Comparison of ENCODE assay signal across 1 cellular context in genomic region chr17:39751016-39751543, GRCh38.
TF ChIP-seq lines count a peak whose summit lies in the region.

No MANE protein-coding gene starts in this region.

TF ChIP-seq in HepG2, 621 proteins besides CTCF, POLR2A, EP300 and RAD21:
- TF ChIP-seq NFKB2 (CRISPR knock-in tag; IDR thresholded peaks at IDR 0.05; ENCODE audit: borderline replicate concordance), result 0 out of 2 replicates have a peak, but pooled peaks have one; percentile 37
- TF ChIP-seq NFE2L2 (IDR thresholded peaks at IDR 0.05; ENCODE audit: low read length), result no peak
- TF ChIP-seq ZNF225 (CRISPR knock-in tag; IDR thresholded peaks at IDR 0.05), result no peak
- TF ChIP-seq ZFP90 (CRISPR knock-in tag; IDR thresholded peaks at IDR 0.05; ENCODE audit: borderline replicate concordance), result 0 out of 2 replicates have a peak, but pooled peaks have one; percentile 30
- peak; percentile 70 for TF ChIP-seq KDM1A (CRISPR knock-in tag; IDR thresholded peaks at IDR 0.05)
- TF ChIP-seq ZNF629 (CRISPR knock-in tag; conservative IDR thresholded peaks at IDR 0.05), result no peak
- peak; percentile 85 for TF ChIP-seq ADNP (CRISPR knock-in tag; IDR thresholded peaks at IDR 0.05)
- TF ChIP-seq ZNF567 (CRISPR knock-in tag; IDR thresholded peaks at IDR 0.05; ENCODE audit: borderline replicate concordance), result no peak
- TF ChIP-seq CREB3 (CRISPR knock-in tag; IDR thresholded peaks at IDR 0.05), result no peak
- TF ChIP-seq MATR3 (CRISPR knock-in tag; IDR thresholded peaks at IDR 0.05), result no peak
- peak; percentile 9 for TF ChIP-seq U2AF1 (optimal IDR thresholded peaks at IDR 0.05; ENCODE audit: low read depth, low read length)
- no peak for TF ChIP-seq GLMP (CRISPR knock-in tag; IDR thresholded peaks at IDR 0.05; ENCODE audit: borderline replicate concordance)
- TF ChIP-seq CBX5 (CRISPR knock-in tag; IDR thresholded peaks at IDR 0.05; ENCODE audit: borderline replicate concordance), result 0 out of 2 replicates have a peak, but pooled peaks have one; percentile 15
- no peak for TF ChIP-seq SMC3 (IDR thresholded peaks at IDR 0.05; ENCODE audit: low read length)
- 0 out of 2 replicates have a peak, but pooled peaks have one; percentile 49 for TF ChIP-seq ZBTB38 (CRISPR knock-in tag; IDR thresholded peaks at IDR 0.05)
- 0 out of 2 replicates have a peak, but pooled peaks have one; percentile 3 for TF ChIP-seq ZNF292 (CRISPR knock-in tag; IDR thresholded peaks at IDR 0.05; ENCODE audit: borderline replicate concordance, low read depth)
- 0 out of 2 replicates have a peak, but pooled peaks have one; percentile 7 for TF ChIP-seq ZNF792 (CRISPR knock-in tag; IDR thresholded peaks at IDR 0.05)
- TF ChIP-seq CERS6 (CRISPR knock-in tag; IDR thresholded peaks at IDR 0.05), result no peak
- 0 out of 2 replicates have a peak, but pooled peaks have one; percentile 16 for TF ChIP-seq AKAP8 (CRISPR knock-in tag; IDR thresholded peaks at IDR 0.05)
- peak; percentile 94 for TF ChIP-seq ZMYM3 (CRISPR knock-in tag; IDR thresholded peaks at IDR 0.05)
- TF ChIP-seq CBX2 (IDR thresholded peaks at IDR 0.05; ENCODE audit: low read depth, low read length), result no peak
- no peak for TF ChIP-seq CBX2 (CRISPR knock-in tag; IDR thresholded peaks at IDR 0.05; ENCODE audit: low read depth)
- 0 out of 2 replicates have a peak, but pooled peaks have one; percentile 1 for TF ChIP-seq ZNF772 (CRISPR knock-in tag; IDR thresholded peaks at IDR 0.05)
- TF ChIP-seq RFXAP (CRISPR knock-in tag; IDR thresholded peaks at IDR 0.05; ENCODE audit: borderline replicate concordance), result 0 out of 2 replicates have a peak, but pooled peaks have one; percentile 23
- TF ChIP-seq MTA1 (CRISPR knock-in tag; IDR thresholded peaks at IDR 0.05; ENCODE audit: borderline replicate concordance), result 0 out of 2 replicates have a peak, but pooled peaks have one; percentile 8
- TF ChIP-seq ZNF761 (CRISPR knock-in tag; conservative IDR thresholded peaks at IDR 0.05), result no peak
- TF ChIP-seq ZNF839 (CRISPR knock-in tag; IDR thresholded peaks at IDR 0.05; ENCODE audit: borderline replicate concordance), result 0 out of 2 replicates have a peak, but pooled peaks have one; percentile 49
- TF ChIP-seq PATZ1 (CRISPR knock-in tag; IDR thresholded peaks at IDR 0.05), result 0 out of 2 replicates have a peak, but pooled peaks have one; percentile 36
- no peak for TF ChIP-seq NCOA1 (CRISPR knock-in tag; IDR thresholded peaks at IDR 0.05)
- peak in 1 of 2 experiments; percentile 58; a peak in 2 of 4 replicates for TF ChIP-seq HMGXB4 (CRISPR knock-in tag; IDR thresholded peaks at IDR 0.05; ENCODE audit: borderline replicate concordance in 1 of 2, low read depth in 1 of 2)
- 0 out of 2 replicates have a peak, but pooled peaks have one; percentile 0 for TF ChIP-seq ZSCAN25 (CRISPR knock-in tag; IDR thresholded peaks at IDR 0.05)
- no peak for TF ChIP-seq TP53 (CRISPR knock-in tag; conservative IDR thresholded peaks at IDR 0.05)
- TF ChIP-seq ZNF121 (CRISPR knock-in tag; IDR thresholded peaks at IDR 0.05), result peak; percentile 83
